In genomic region chr14:95444132-95445129, GRCh38 we compare ENCODE assay signal across 1 cellular context.
A peak's percentile ranks its signal among the peaks of the same experiment; 100 is the strongest.
TF ChIP-seq lines count a peak whose summit lies in the region.

No MANE protein-coding gene starts in this region.

TF ChIP-seq in HepG2, 621 proteins besides CTCF, POLR2A, EP300 and RAD21 (continued from another document and continues in another):
- TF ChIP-seq HMGXB3 (CRISPR knock-in tag; IDR thresholded peaks at IDR 0.05; ENCODE audit: borderline replicate concordance) (no peak), ZSCAN31 (CRISPR knock-in tag; IDR thresholded peaks at IDR 0.05; ENCODE audit: low read depth) (no peak), JDP2 (CRISPR knock-in tag; IDR thresholded peaks at IDR 0.05; ENCODE audit: borderline replicate concordance) (no peak), ARNT2 (CRISPR knock-in tag; IDR thresholded peaks at IDR 0.05; ENCODE audit: low read depth) (no peak), ZNF879 (CRISPR knock-in tag; IDR thresholded peaks at IDR 0.05) (no peak), ZC3H4 (CRISPR knock-in tag; IDR thresholded peaks at IDR 0.05; ENCODE audit: borderline replicate concordance) (no peak), PREB (CRISPR knock-in tag; IDR thresholded peaks at IDR 0.05) (no peak), NCOR1 (IDR thresholded peaks at IDR 0.05; ENCODE audit: borderline replicate concordance, low read length) (peak; percentile 85), POLR2AphosphoS2 (IDR thresholded peaks at IDR 0.05; ENCODE audit: low read depth, low read length) (no peak), CBX5 (CRISPR knock-in tag; IDR thresholded peaks at IDR 0.05; ENCODE audit: borderline replicate concordance) (no peak), ZNF766 (CRISPR knock-in tag; IDR thresholded peaks at IDR 0.05; ENCODE audit: borderline replicate concordance) (no peak), CCAR2 (optimal IDR thresholded peaks at IDR 0.05; ENCODE audit: low read depth, low read length) (no peak), HNRNPLL (IDR thresholded peaks at IDR 0.05; ENCODE audit: low read depth, low read length, poor library complexity, severe bottlenecking) (no peak), KDM3A (CRISPR knock-in tag; IDR thresholded peaks at IDR 0.05; ENCODE audit: low read depth) (no peak), REXO4 (CRISPR knock-in tag; IDR thresholded peaks at IDR 0.05; ENCODE audit: borderline replicate concordance) (no peak), GPBP1L1 (CRISPR knock-in tag; IDR thresholded peaks at IDR 0.05) (no peak), ZBTB7B (CRISPR knock-in tag; IDR thresholded peaks at IDR 0.05) (peak; percentile 62; the same call in 1 of the 2 replicates), LCORL (IDR thresholded peaks at IDR 0.05) (0 out of 2 replicates have a peak, but pooled peaks have one; percentile 6), LCORL (CRISPR knock-in tag; IDR thresholded peaks at IDR 0.05) (peak; percentile 95), DR1 (CRISPR knock-in tag; IDR thresholded peaks at IDR 0.05) (no peak), ELF4 (CRISPR knock-in tag; IDR thresholded peaks at IDR 0.05; ENCODE audit: borderline replicate concordance) (no peak), PAX8 (CRISPR knock-in tag; IDR thresholded peaks at IDR 0.05; ENCODE audit: borderline replicate concordance) (no peak), ZNF350 (CRISPR knock-in tag; IDR thresholded peaks at IDR 0.05; ENCODE audit: borderline replicate concordance, low read depth) (no peak), HNF1B (CRISPR knock-in tag; IDR thresholded peaks at IDR 0.05) (no peak), RFXAP (CRISPR knock-in tag; IDR thresholded peaks at IDR 0.05; ENCODE audit: borderline replicate concordance) (0 out of 2 replicates have a peak, but pooled peaks have one; percentile 51), ARNT (IDR thresholded peaks at IDR 0.05) (no peak), RORA (CRISPR knock-in tag; IDR thresholded peaks at IDR 0.05) (no peak), ZNF644 (CRISPR knock-in tag; IDR thresholded peaks at IDR 0.05; ENCODE audit: low read depth) (no peak), RBM39 (IDR thresholded peaks at IDR 0.05; ENCODE audit: low read depth, low read length, poor library complexity, severe bottlenecking) (no peak), CHD2 (IDR thresholded peaks at IDR 0.05; ENCODE audit: low read depth, low read length) (no peak), PATZ1 (CRISPR knock-in tag; IDR thresholded peaks at IDR 0.05) (peak; percentile 28; the same call in 1 of the 2 replicates), DBP (CRISPR knock-in tag; IDR thresholded peaks at IDR 0.05; ENCODE audit: not compliant biosample characterization) (no peak), ZNF704 (CRISPR knock-in tag; IDR thresholded peaks at IDR 0.05; ENCODE audit: borderline replicate concordance) (no peak), ZMAT5 (CRISPR knock-in tag; IDR thresholded peaks at IDR 0.05; ENCODE audit: borderline replicate concordance, low read depth) (no peak), SYNCRIP (IDR thresholded peaks at IDR 0.05; ENCODE audit: insufficient read depth, low read depth, low read length) (no peak), SRY (CRISPR knock-in tag; IDR thresholded peaks at IDR 0.05) (no peak), SMAD3 (CRISPR knock-in tag; IDR thresholded peaks at IDR 0.05) (0 out of 2 replicates have a peak, but pooled peaks have one; percentile 11), ZBED4 (CRISPR knock-in tag; IDR thresholded peaks at IDR 0.05; ENCODE audit: borderline replicate concordance) (0 out of 2 replicates have a peak, but pooled peaks have one; percentile 28), FOXM1 (CRISPR knock-in tag; IDR thresholded peaks at IDR 0.05) (no peak), HOXA5 (CRISPR knock-in tag; IDR thresholded peaks at IDR 0.05) (peak; percentile 58; the same call in 1 of the 2 replicates), GZF1 (CRISPR knock-in tag; IDR thresholded peaks at IDR 0.05) (no peak), IKZF4 (CRISPR knock-in tag; IDR thresholded peaks at IDR 0.05; ENCODE audit: borderline replicate concordance, low read depth, not compliant biosample characterization) (no peak), ZNF121 (CRISPR knock-in tag; IDR thresholded peaks at IDR 0.05) (peak; percentile 38; the same call in 1 of the 2 replicates), TBL1XR1 (IDR thresholded peaks at IDR 0.05; ENCODE audit: borderline replicate concordance, low read length, partially characterized antibody) (peak; percentile 70), ZNF782 (CRISPR knock-in tag; IDR thresholded peaks at IDR 0.05; ENCODE audit: borderline replicate concordance) (no peak), ZBTB2 (CRISPR knock-in tag; IDR thresholded peaks at IDR 0.05; ENCODE audit: low read depth) (no peak), RFX5 (IDR thresholded peaks at IDR 0.05; ENCODE audit: low read depth, low read length) (no peak), ZNF10 (CRISPR knock-in tag; IDR thresholded peaks at IDR 0.05; ENCODE audit: borderline replicate concordance, low read depth) (no peak), THAP11 (CRISPR knock-in tag; IDR thresholded peaks at IDR 0.05) (no peak; the same call in 1 of the 2 replicates)
